Comparison of ENCODE assay signal across 10 cellular contexts in genomic region chr5:96931605-96932004, GRCh38. TPM values are rescaled to one million over a fixed set of nuclear protein-coding genes. Genes with fewer than 3 reads are reported as not detected.
DNase-seq lines count a peak whose midpoint lies in the region; ATAC-seq, FAIRE-seq and TF ChIP-seq lines count a peak whose summit lies in the region.
"Had no signal": no experiment of that assay in that cellular context is flagged by ENCODE, and none has a peak within 500 bp of the region (broad histone marks: within the 10 kb centered on the region; RNA-seq: fewer than 3 reads in every experiment).

No MANE protein-coding gene starts in this region.

- no peaks in the 10 kb centered on the region for H3K36me3 ChIP-seq in CD8-positive, alpha-beta memory T cell (ENCODE audit: insufficient read depth, low read length)
- H3K36me3 ChIP-seq in OCI-LY3 (replicated peaks; ENCODE audit: low read depth, low read length) (no peaks in the 10 kb centered on the region), esophagus muscularis mucosa (no peaks in the 10 kb centered on the region), WERI-Rb-1 (no peaks in the 10 kb centered on the region)

- TF ChIP-seq POLR2A in GM12891 (IDR thresholded peaks at IDR 0.05; ENCODE audit: low read depth, low read length), result peak; percentile 87
- TF ChIP-seq POLR2A in esophagus muscularis mucosa (IDR thresholded peaks at IDR 0.05; ENCODE audit: low read depth), result no peak

- peaks cover 26% of the 10 kb centered on the region for H3K79me2 ChIP-seq in OCI-LY3 (ENCODE audit: low read length)

- H3K27me3 ChIP-seq in CD8-positive, alpha-beta memory T cell (ENCODE audit: insufficient read depth, low read length, poor library complexity, severe bottlenecking), result no peaks in the 10 kb centered on the region
- H3K27me3 ChIP-seq in OCI-LY3 (ENCODE audit: low read depth, low read length), result no peaks in the 10 kb centered on the region
- no peaks in the 10 kb centered on the region for H3K27me3 ChIP-seq in esophagus muscularis mucosa
- no peaks in the 10 kb centered on the region for H3K27me3 ChIP-seq in WERI-Rb-1 (ENCODE audit: insufficient read depth, low read depth, severe bottlenecking)

- no peak overlapping the region for H3K27ac ChIP-seq in CD8-positive, alpha-beta memory T cell (ENCODE audit: low read depth, low read length)
- H3K27ac ChIP-seq in OCI-LY3 (ENCODE audit: low read length) (peak overlapping the region; percentile 12), esophagus muscularis mucosa (replicated peaks in 1 of 4) (no peak overlapping the region), WERI-Rb-1 (no peak overlapping the region)

- H3K36me3 Mint-ChIP-seq in CD8-positive, alpha-beta memory T cell, result peaks cover 0 to 21% (median 8%) of the 10 kb centered on the region in 3 donors
- no peaks in the 10 kb centered on the region for H3K36me3 Mint-ChIP-seq in naive B cell

- peaks cover 41% of the 10 kb centered on the region for H3K4me1 ChIP-seq in CD8-positive, alpha-beta memory T cell (ENCODE audit: insufficient read depth, low read length)
- H3K4me1 ChIP-seq in OCI-LY3 (ENCODE audit: low read length) (peaks cover 37% of the 10 kb centered on the region), esophagus muscularis mucosa (peaks cover 22 to 26% (median 25%) of the 10 kb centered on the region in 4 donors)

- peak overlapping the region; percentile 94 for H3K4me2 ChIP-seq in OCI-LY3 (ENCODE audit: low read length)

- CTCF ChIA-PET in CD8-positive, alpha-beta memory T cell (lab: Charles Lee), result no interaction called here

- 86% methylated on average over 1 of the region's 1 CpG for WGBS in esophagus muscularis mucosa

- H2AFZ ChIP-seq in OCI-LY3 (ENCODE audit: low read depth, low read length), result no peak overlapping the region

- POLR2A ChIA-PET in CD8-positive, alpha-beta memory T cell (lab: Charles Lee), result no interaction called here

- peak overlapping the region in 6 of 7 donors; percentile 30 to 55 (median 43) for H3K4me3 Mint-ChIP-seq in CD8-positive, alpha-beta memory T cell
- peak overlapping the region; percentile 34 to 98 (median 84) for H3K4me3 Mint-ChIP-seq in naive B cell

- H4K20me1 ChIP-seq in OCI-LY3 (ENCODE audit: insufficient read depth, low read length), result no peaks in the 10 kb centered on the region

- no peak for ATAC-seq in naive B cell (ENCODE audit: low read depth in 2 of 2)

- FAIRE-seq in GM12891 (lab: Jason Lieb, UNC), result no peak
- FAIRE-seq: urothelium cell line had no signal

- H3K27me3 Mint-ChIP-seq in CD8-positive, alpha-beta memory T cell, result peaks cover 0 to 3% of the 10 kb centered on the region in 2 donors
- no peaks in the 10 kb centered on the region for H3K27me3 Mint-ChIP-seq in naive B cell

- peak overlapping the region in 6 of 8 donors; percentile 13 to 70 (median 46) for H3K27ac Mint-ChIP-seq in CD8-positive, alpha-beta memory T cell
- peak overlapping the region; percentile 66 to 97 (median 83) for H3K27ac Mint-ChIP-seq in naive B cell

- no peaks in the 10 kb centered on the region for H3K9me3 Mint-ChIP-seq in CD8-positive, alpha-beta memory T cell
- H3K9me3 Mint-ChIP-seq in naive B cell, result no peaks in the 10 kb centered on the region

- H3K9ac ChIP-seq in OCI-LY3 (ENCODE audit: low read length), result 0 out of 2 replicates have a peak overlapping the region, but pooled peaks have one; percentile 7

- H3K4me3 ChIP-seq in CD8-positive, alpha-beta memory T cell (ENCODE audit: low read length), result no peak overlapping the region
- peak overlapping the region; percentile 98 for H3K4me3 ChIP-seq in OCI-LY3 (ENCODE audit: low read length)
- no peak overlapping the region for H3K4me3 ChIP-seq in esophagus muscularis mucosa
- H3K4me3 ChIP-seq in WERI-Rb-1 (ENCODE audit: low read depth, low read length), result no peak overlapping the region

- no peak for DNase-seq in CD8-positive, alpha-beta memory T cell
- DNase-seq in GM12891 (ENCODE audit: insufficient read length, low spot score), result no peak
- peak; percentile 41 for DNase-seq in naive B cell
- DNase-seq in NCI-H2227 (lab: John Stamatoyannopoulos, UW; ENCODE audit: unreplicated experiment), result no peak
- no peak for DNase-seq in esophagus muscularis mucosa (ENCODE audit: extremely low spot score)
- DNase-seq in WERI-Rb-1, result no peak
- DNase-seq: H7, SW 1271 had no signal

- TF ChIP-seq EP300 in esophagus muscularis mucosa (IDR thresholded peaks at IDR 0.05), result no peak

- TF ChIP-seq CTCF in OCI-LY3 (IDR thresholded peaks at IDR 0.05; ENCODE audit: low read depth, low read length), result no peak
- TF ChIP-seq CTCF in esophagus muscularis mucosa (IDR thresholded peaks at IDR 0.05), result no peak
- no peak for TF ChIP-seq CTCF in WERI-Rb-1 (IDR thresholded peaks at IDR 0.05; ENCODE audit: low read depth, low read length)

- H3K4me1 Mint-ChIP-seq in CD8-positive, alpha-beta memory T cell, result peaks cover 44 to 62% (median 60%) of the 10 kb centered on the region in 3 donors
- H3K4me1 Mint-ChIP-seq in naive B cell, result peaks cover 44 to 74% (median 59%) of the 10 kb centered on the region in 3 donors

- no peaks in the 10 kb centered on the region for H3K9me3 ChIP-seq in CD8-positive, alpha-beta memory T cell (ENCODE audit: low read length)
- H3K9me3 ChIP-seq in OCI-LY3 (ENCODE audit: insufficient read depth, low read length) (peaks cover 2% of the 10 kb centered on the region; the same call in 1 of the 2 replicates), esophagus muscularis mucosa (no peaks in the 10 kb centered on the region), WERI-Rb-1 (ENCODE audit: severe bottlenecking) (no peaks in the 10 kb centered on the region)

- intact Hi-C loops in esophagus muscularis mucosa (cut with DNase I), result loop anchor here (10.0 kb wide), 1 partner anchor 233 kb away; no protein-coding TSS in a partner anchor

TF ChIP-seq in GM12891, 5 proteins besides CTCF, POLR2A, EP300 and RAD21:
- TF ChIP-seq POLR2AphosphoS5 (IDR thresholded peaks at IDR 0.05; ENCODE audit: low read depth, low read length), result peak; percentile 80
- TF ChIP-seq SPI1 (IDR thresholded peaks at IDR 0.05; ENCODE audit: low read depth, low read length), result peak; percentile 64
- peak; percentile 52; the same call in 1 of the 2 replicates for TF ChIP-seq TAF1 (IDR thresholded peaks at IDR 0.05; ENCODE audit: low read depth, low read length)
- TF ChIP-seq POU2F2 (IDR thresholded peaks at IDR 0.05; ENCODE audit: low read depth, low read length), result no peak
- TF ChIP-seq PAX5 (IDR thresholded peaks at IDR 0.05; ENCODE audit: insufficient read depth, low read length, severe bottlenecking), result no peak

RNA-seq across cellular contexts. Expression of gene LNPEP, which starts 4.3 kb away (rescaled TPM):
- 10 to 100 TPM; 37.6 to 40.5 TPM for total RNA-seq in CD8-positive, alpha-beta memory T cell
- polyA plus RNA-seq in CD8-positive, alpha-beta memory T cell, result 40.1 TPM
- 9.2 TPM for polyA plus RNA-seq in GM12891 (2012; ENCODE audit: low read depth, missing spikeins)
- polyA plus RNA-seq in naive B cell (ENCODE audit: low read depth in 6 of 6), result 10 to 100 TPM; 17.3 to 50.9 (median 44.3) TPM
- 10 to 100 TPM; 55.2 to 80.2 (median 65.6) TPM for total RNA-seq in esophagus muscularis mucosa

RNA-seq across cellular contexts. Expression of gene ERAP2, which starts 55.3 kb away (rescaled TPM):
- 10 to 100 TPM; 37.0 to 41.4 TPM for total RNA-seq in CD8-positive, alpha-beta memory T cell
- polyA plus RNA-seq in CD8-positive, alpha-beta memory T cell, result 128 TPM
- 3.3 TPM for polyA plus RNA-seq in GM12891 (2012; ENCODE audit: low read depth, missing spikeins)
- 10 to 100 TPM in 5 of 6 donors, 1 to 10 TPM in 1; 9.9 to 98.7 (median 15.5) TPM for polyA plus RNA-seq in naive B cell (ENCODE audit: low read depth in 6 of 6)
- total RNA-seq in esophagus muscularis mucosa, result 10 to 100 TPM in 1 of 4 donors, 1 to 10 TPM in 3; 6.6 to 12.3 (median 7.3) TPM
- total RNA-seq: H7 had no signal
